ENCODE assay signal across 22 cellular contexts in genomic region chr11:10573556-10573955, GRCh38. TPM values are rescaled to one million over a fixed set of nuclear protein-coding genes. Genes with fewer than 3 reads are reported as not detected.
DNase-seq lines count a peak whose midpoint lies in the region; ATAC-seq and TF ChIP-seq lines count a peak whose summit lies in the region.
"Had no signal": no experiment of that assay in that cellular context is flagged by ENCODE, and none has a peak within 500 bp of the region (broad histone marks: within the 10 kb centered on the region; RNA-seq: fewer than 3 reads in every experiment).

No MANE protein-coding gene starts in this region.

- H3K27ac ChIP-seq in right cardiac atrium (ENCODE audit: low read length): peak overlapping the region; percentile 6
- H3K27ac ChIP-seq in neutrophil: peak overlapping the region; percentile 25
- peak overlapping the region; percentile 61 to 85 for H3K27ac ChIP-seq in aorta (ENCODE audit: low read depth in 1 of 2, low read length in 2 of 2)
- H3K27ac ChIP-seq in PC-9: no peak overlapping the region
- H3K27ac ChIP-seq: C4-2B had no signal

- no peak for ATAC-seq in right cardiac atrium
- ATAC-seq in Right ventricle myocardium superior (ENCODE audit: poor library complexity): no peak
- no peak for ATAC-seq in aorta (ENCODE audit: low FRiP score)
- ATAC-seq in HG02623 (IDR thresholded peaks at IDR 0.05; ENCODE audit: unreplicated experiment): no peak
- ATAC-seq in HG02798 (IDR thresholded peaks at IDR 0.05; ENCODE audit: poor library complexity, unreplicated experiment): no peak
- ATAC-seq: HCT116 had no signal

- no peaks in the 10 kb centered on the region for H3K9me2 ChIP-seq in PC-9 (ENCODE audit: insufficient read depth)

- WGBS in right cardiac atrium: 74% methylated on average over 3 of the region's 3 CpGs
- WGBS in aorta, 2 donors: 83 to 87% methylated on average over 3 of the region's 3 CpGs

- H3K79me2 ChIP-seq in PC-9 (ENCODE audit: low read depth): no peaks in the 10 kb centered on the region

- H3K27me3 ChIP-seq in right cardiac atrium (ENCODE audit: control insufficient read depth, insufficient read depth): no peaks in the 10 kb centered on the region
- no peaks in the 10 kb centered on the region for H3K27me3 ChIP-seq in neutrophil
- no peaks in the 10 kb centered on the region for H3K27me3 ChIP-seq in aorta (ENCODE audit: control insufficient read depth in 1 of 2, insufficient read depth in 2 of 2, low read length in 1 of 2)
- no peaks in the 10 kb centered on the region for H3K27me3 ChIP-seq in PC-9 (ENCODE audit: insufficient read depth, low read depth)

- DNase-seq in right cardiac atrium (no peak), Right ventricle myocardium superior (no peak), fibroblast of pulmonary artery (ENCODE audit: low read depth) (peak; percentile 25), aorta (no peak), PC-9 (no peak)
- DNase-seq: Calu3; CD8-positive, alpha-beta memory T cell; DMS153; GDM1; GOT3; NCI-H1105; NCI-H2081; NCI-H2171; NCI-H524 treated with DMSO at 0.1 percent for 48 hours; SHP77 had no signal

- no peaks in the 10 kb centered on the region for H4K20me1 ChIP-seq in PC-9 (ENCODE audit: insufficient read depth)

- H3K4me3 ChIP-seq in right cardiac atrium (ENCODE audit: low read length) (no peak overlapping the region), fibroblast of pulmonary artery (replicated peaks; ENCODE audit: low read depth, low read length) (no peak overlapping the region), neutrophil (ENCODE audit: low read depth in 1 of 2, low read length in 1 of 2) (no peak overlapping the region), aorta (ENCODE audit: low read length in 2 of 2) (no peak overlapping the region), PC-9 (no peak overlapping the region)

- H3F3A ChIP-seq in PC-9 (ENCODE audit: insufficient read depth, low read depth): no peaks in the 10 kb centered on the region

- TF ChIP-seq CTCF in fibroblast of pulmonary artery (IDR thresholded peaks at IDR 0.05; ENCODE audit: low read length, missing control alignments) (no peak), neutrophil (IDR thresholded peaks at IDR 0.05) (no peak), PC-9 (conservative IDR thresholded peaks at IDR 0.05) (no peak)

- H3K36me3 ChIP-seq in neutrophil (peaks cover 53% of the 10 kb centered on the region), aorta (ENCODE audit: control insufficient read depth in 1 of 2, insufficient read depth in 2 of 2, low read length in 1 of 2) (peaks cover 16 to 17% of the 10 kb centered on the region in 2 donors), PC-9 (ENCODE audit: low read depth) (no peaks in the 10 kb centered on the region)

- H3K9me3 ChIP-seq in right cardiac atrium (ENCODE audit: control insufficient read depth, low read length): no peaks in the 10 kb centered on the region
- H3K9me3 ChIP-seq in neutrophil: no peaks in the 10 kb centered on the region
- no peaks in the 10 kb centered on the region for H3K9me3 ChIP-seq in aorta (ENCODE audit: control insufficient read depth, low read length)
- H3K9me3 ChIP-seq in PC-9 (ENCODE audit: insufficient read depth, low read depth): no peaks in the 10 kb centered on the region

- no peak overlapping the region for H3K4me2 ChIP-seq in PC-9

- H2AFZ ChIP-seq in PC-9: no peak overlapping the region

- H3K4me1 ChIP-seq in right cardiac atrium (ENCODE audit: control insufficient read depth, insufficient read depth, low read length) (peaks cover 8% of the 10 kb centered on the region), neutrophil (ENCODE audit: control insufficient read depth in 1 of 2, insufficient read depth in 1 of 2, low read depth in 1 of 2, low read length in 1 of 2) (peaks cover 4 to 13% of the 10 kb centered on the region in 2 experiments), aorta (ENCODE audit: control insufficient read depth in 1 of 2, insufficient read depth in 2 of 2, low read length in 2 of 2) (peaks cover 2 to 5% of the 10 kb centered on the region in 2 donors), PC-9 (replicated peaks; ENCODE audit: insufficient read depth) (no peaks in the 10 kb centered on the region)

- intact Hi-C loops in right cardiac atrium (cut with DNase I): no loop called here
- intact Hi-C loops in Right ventricle myocardium superior (cut with DNase I): no loop called here
- intact Hi-C loops in aorta (cut with DNase I): loop anchor here in 1 of 2 donors (5.0 kb wide), 1 partner anchor 119 kb away; the partner anchor contains the start of gene IRAG1
- intact Hi-C loops in PC-9 (cut with micrococcal nuclease; ENCODE audit: unreplicated experiment): no loop called here

- CTCF ChIA-PET in PC-9 (lab: Charles Lee): no interaction called here

- BruUV-seq in PC-9 (replicated peaks; lab: Mats Ljungman, UMichigan): no TSS peak

- POLR2A ChIA-PET in PC-9 (lab: Charles Lee; ENCODE audit: unreplicated experiment): no interaction called here

RNA-seq across cellular contexts. Expression of gene LYVE1, which starts 5.1 kb away (rescaled TPM):
- total RNA-seq in right cardiac atrium (100 to 1,000 TPM in 1 of 4 donors, 10 to 100 TPM in 3; 69.8 to 114 (median 92.8) TPM), Right ventricle myocardium superior (77.2 TPM), aorta (100 to 1,000 TPM; 165 to 179 TPM), PC-9 (2021) (not detected in 2 replicates)
- polyA plus RNA-seq in right cardiac atrium (12.6 TPM), aorta (10 to 100 TPM; 11.8 to 28.2 TPM)
- total RNA-seq: Calu3; CD8-positive, alpha-beta memory T cell; Daoy; OCI-LY7 had no signal
- polyA plus RNA-seq: CD8-positive, alpha-beta memory T cell had no signal

RNA-seq across cellular contexts. Expression of gene RNF141, which starts 32.6 kb away (rescaled TPM):
- 10 to 100 TPM; 37.7 to 49.8 (median 41.4) TPM for total RNA-seq in right cardiac atrium
- polyA plus RNA-seq in right cardiac atrium: 14.1 TPM
- total RNA-seq in Right ventricle myocardium superior: 41.4 TPM
- 10 to 100 TPM; 42.9 to 59.3 TPM for total RNA-seq in aorta
- polyA plus RNA-seq in aorta: 10 to 100 TPM; 20.5 to 61.6 TPM
- 33.7 and 36.8 TPM in 2 replicates for total RNA-seq in PC-9 (2021)

Comparison
In these comparisons a context has a peak if more than half of its experiments do, and no peak if none do; other contexts are left out.
1. RNA of gene LYVE1, which starts 5.1 kb away (total RNA-seq): 165 to 179 TPM in aorta, 69.8 to 114 TPM in right cardiac atrium and 77.2 TPM in Right ventricle myocardium superior (single experiment); not detected in PC-9; every median in the first group is over 10 times any median in the second.